Comparison of ENCODE assay signal across 24 cellular contexts in the genomic region with DNA sequence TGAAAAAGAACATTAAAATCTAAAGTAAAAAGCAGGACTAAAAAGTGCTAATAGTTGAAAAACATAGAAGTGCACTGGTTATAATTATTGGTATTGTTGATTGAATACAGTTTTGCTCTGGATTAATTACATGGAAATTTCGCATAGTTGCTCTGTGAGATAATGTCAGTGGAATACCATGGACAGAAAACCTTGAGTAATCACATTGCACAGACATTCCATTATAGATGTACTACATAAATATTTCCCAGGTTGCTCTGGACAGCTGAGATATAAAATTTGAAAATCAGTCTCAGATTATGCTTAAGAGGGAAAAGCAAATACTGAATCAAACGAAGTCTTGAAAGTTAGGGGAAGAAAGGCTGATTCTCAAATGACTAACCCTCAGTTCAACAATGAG.
DNase-seq lines count a peak whose midpoint lies in the region; ATAC-seq and TF ChIP-seq lines count a peak whose summit lies in the region.
"Had no signal": no experiment of that assay in that cellular context is flagged by ENCODE, and none has a peak within 500 bp of the region (broad histone marks: within the 10 kb centered on the region; RNA-seq: fewer than 3 reads in every experiment).

No MANE protein-coding gene starts in this region.

- H3K27ac ChIP-seq in breast epithelium: no peak overlapping the region

- no peak for TF ChIP-seq POLR2A in breast epithelium (IDR thresholded peaks at IDR 0.05)

- H3K4me3 ChIP-seq in fibroblast of pulmonary artery (replicated peaks; ENCODE audit: low read depth, low read length) (no peak overlapping the region), breast epithelium (no peak overlapping the region)
- H3K4me3 ChIP-seq: GM12878 had no signal

- no peak for TF ChIP-seq CTCF in chondrocyte (IDR thresholded peaks at IDR 0.05)
- no peak for TF ChIP-seq CTCF in fibroblast of pulmonary artery (IDR thresholded peaks at IDR 0.05; ENCODE audit: low read length, missing control alignments)
- TF ChIP-seq CTCF in breast epithelium (IDR thresholded peaks at IDR 0.05): no peak

- peak overlapping the region; percentile 20 for H3K27ac Mint-ChIP-seq in chondrocyte (ENCODE audit: unreplicated experiment)
- H3K27ac Mint-ChIP-seq: B cell had no signal

- no peaks in the 10 kb centered on the region for H3K27me3 ChIP-seq in breast epithelium

- no peaks in the 10 kb centered on the region for H3K36me3 Mint-ChIP-seq in chondrocyte (ENCODE audit: low read depth)

- TF ChIP-seq EP300 in Ishikawa (IDR thresholded peaks at IDR 0.05; ENCODE audit: borderline replicate concordance): no peak

- H3K9me3 ChIP-seq in breast epithelium: no peaks in the 10 kb centered on the region

- H3K36me3 ChIP-seq in breast epithelium: no peaks in the 10 kb centered on the region

- no peaks in the 10 kb centered on the region for H3K27me3 Mint-ChIP-seq in chondrocyte (ENCODE audit: low read depth)
- H3K27me3 Mint-ChIP-seq: B cell had no signal

- intact Hi-C loops in breast epithelium (cut with DNase I; ENCODE audit: low total_unique reads): no loop called here

- peaks cover 62% of the 10 kb centered on the region for H3K4me1 Mint-ChIP-seq in chondrocyte (ENCODE audit: low read depth)
- H3K4me1 Mint-ChIP-seq: B cell had no signal

- no peak overlapping the region for H3K4me3 Mint-ChIP-seq in chondrocyte (ENCODE audit: unreplicated experiment)
- H3K4me3 Mint-ChIP-seq: B cell had no signal

- TF ChIP-seq RAD21 in Ishikawa (IDR thresholded peaks at IDR 0.05; ENCODE audit: low read depth): no peak

- DNase-seq in EL: peak; percentile 7
- DNase-seq in chondrocyte (ENCODE audit: low spot score): no peak
- peak; percentile 12 for DNase-seq in fibroblast of pulmonary artery (ENCODE audit: low read depth)
- no peak for DNase-seq in breast epithelium (ENCODE audit: low spot score in 2 of 2)
- DNase-seq: 8988T, COR-L47, DMS 273 treated with DMSO at 0.1 percent for 48 hours, DND-41, GF-D8, GOT3, Karpas-422, NCI-H1048, NCI-H1436, NCI-H2029, NCI-H2171, NCI-H774, OCI-M1, Right ventricle myocardium superior had no signal

- ATAC-seq in HG02759 (IDR thresholded peaks at IDR 0.05; ENCODE audit: unreplicated experiment): no peak
- ATAC-seq in HG02798 (IDR thresholded peaks at IDR 0.05; ENCODE audit: poor library complexity, unreplicated experiment): no peak
- ATAC-seq in GM21576 (IDR thresholded peaks at IDR 0.05; ENCODE audit: unreplicated experiment): no peak
- ATAC-seq: GM12878 had no signal

- no peaks in the 10 kb centered on the region for H3K9me3 Mint-ChIP-seq in chondrocyte (ENCODE audit: low read depth)

- H3K4me1 ChIP-seq in breast epithelium: no peaks in the 10 kb centered on the region

TF ChIP-seq in Ishikawa, 13 proteins besides CTCF, POLR2A, EP300 and RAD21:
- TF ChIP-seq CREB1 (IDR thresholded peaks at IDR 0.05; ENCODE audit: low read depth) (no peak), TAF1 (IDR thresholded peaks at IDR 0.05; ENCODE audit: low read depth) (no peak)
- TF ChIP-seq, protein P1, sequence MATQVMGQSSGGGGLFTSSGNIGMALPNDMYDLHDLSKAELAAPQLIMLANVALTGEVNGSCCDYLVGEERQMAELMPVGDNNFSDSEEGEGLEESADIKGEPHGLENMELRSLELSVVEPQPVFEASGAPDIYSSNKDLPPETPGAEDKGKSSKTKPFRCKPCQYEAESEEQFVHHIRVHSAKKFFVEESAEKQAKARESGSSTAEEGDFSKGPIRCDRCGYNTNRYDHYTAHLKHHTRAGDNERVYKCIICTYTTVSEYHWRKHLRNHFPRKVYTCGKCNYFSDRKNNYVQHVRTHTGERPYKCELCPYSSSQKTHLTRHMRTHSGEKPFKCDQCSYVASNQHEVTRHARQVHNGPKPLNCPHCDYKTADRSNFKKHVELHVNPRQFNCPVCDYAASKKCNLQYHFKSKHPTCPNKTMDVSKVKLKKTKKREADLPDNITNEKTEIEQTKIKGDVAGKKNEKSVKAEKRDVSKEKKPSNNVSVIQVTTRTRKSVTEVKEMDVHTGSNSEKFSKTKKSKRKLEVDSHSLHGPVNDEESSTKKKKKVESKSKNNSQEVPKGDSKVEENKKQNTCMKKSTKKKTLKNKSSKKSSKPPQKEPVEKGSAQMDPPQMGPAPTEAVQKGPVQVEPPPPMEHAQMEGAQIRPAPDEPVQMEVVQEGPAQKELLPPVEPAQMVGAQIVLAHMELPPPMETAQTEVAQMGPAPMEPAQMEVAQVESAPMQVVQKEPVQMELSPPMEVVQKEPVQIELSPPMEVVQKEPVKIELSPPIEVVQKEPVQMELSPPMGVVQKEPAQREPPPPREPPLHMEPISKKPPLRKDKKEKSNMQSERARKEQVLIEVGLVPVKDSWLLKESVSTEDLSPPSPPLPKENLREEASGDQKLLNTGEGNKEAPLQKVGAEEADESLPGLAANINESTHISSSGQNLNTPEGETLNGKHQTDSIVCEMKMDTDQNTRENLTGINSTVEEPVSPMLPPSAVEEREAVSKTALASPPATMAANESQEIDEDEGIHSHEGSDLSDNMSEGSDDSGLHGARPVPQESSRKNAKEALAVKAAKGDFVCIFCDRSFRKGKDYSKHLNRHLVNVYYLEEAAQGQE (IDR thresholded peaks at IDR 0.05; ENCODE audit: low read depth): peak; percentile 25; the same call in 1 of the 2 replicates

Comparison
In these comparisons a context has a peak if more than half of its experiments do, and no peak if none do; other contexts are left out.
1. DNase-seq: peak in EL (single experiment) and fibroblast of pulmonary artery (single experiment); none in chondrocyte (single experiment) and breast epithelium (0 of 2).